ENCODE assay signal across 28 cellular contexts in the genomic region with DNA sequence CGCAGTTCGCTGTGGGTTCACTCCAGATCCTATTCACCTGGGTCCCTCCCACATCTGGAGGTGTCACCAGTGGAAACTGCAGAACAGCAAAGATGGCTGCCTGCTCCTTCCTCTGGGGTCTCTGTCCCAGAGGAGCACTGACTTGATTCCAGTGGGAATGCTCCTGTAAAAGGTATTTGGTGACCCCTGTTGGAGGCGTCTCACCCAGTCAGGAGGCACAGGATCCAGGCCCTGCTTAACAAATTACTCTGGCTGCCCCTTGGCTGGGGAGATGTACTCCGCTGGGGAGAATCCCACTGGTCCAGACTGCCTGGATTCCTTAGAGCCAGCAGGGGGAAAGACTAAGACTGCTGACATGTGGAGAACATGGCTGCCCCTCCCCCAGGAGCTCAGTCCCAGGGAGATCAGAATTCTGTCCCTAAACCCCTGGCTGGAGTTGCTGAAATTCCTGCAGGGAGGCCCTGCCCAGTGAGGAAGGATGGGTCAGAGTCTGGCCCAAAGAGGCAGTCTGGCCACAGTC.
"Had no signal": no experiment of that assay in that cellular context is flagged by ENCODE, and none has a peak within 500 bp of the region (broad histone marks: within the 10 kb centered on the region; RNA-seq: fewer than 3 reads in every experiment).

No MANE protein-coding gene starts in this region.

- H3K27ac ChIP-seq: ascending aorta, breast epithelium, cardiac muscle cell, colonic mucosa, foreskin keratinocyte, gastrocnemius medialis had no signal

- DNase-seq: activated CD4-positive, alpha-beta memory T cell treated with anti-CD3 and anti-CD28 coated beads for 36 hours; activated CD4-positive, alpha-beta T cell treated with anti-CD3 and anti-CD28 coated beads for 36 hours; activated CD4-positive, alpha-beta T cell treated with anti-CD3 and anti-CD28 coated beads, Interleukin-2, amount 10 ng/mL, durations not matched to agents 24 days and 14 days; activated CD4-positive, CD25-positive, alpha-beta regulatory T cell; activated CD4-positive, CD25-positive, alpha-beta regulatory T cell treated with anti-CD3 and anti-CD28 coated beads, Interleukin-2, amount 50 U/mL, for 72 hours; activated CD8-positive, alpha-beta memory T cell treated with anti-CD3 and anti-CD28 coated beads, Interleukin-2, amount 10 ng/mL, durations not matched to agents 7 days and 5 days; activated CD8-positive, alpha-beta memory T cell treated with anti-CD3 and anti-CD28 coated beads, Interleukin-2, amount 50 U/mL, for 4 hours; activated CD8-positive, alpha-beta T cell treated with anti-CD3 and anti-CD28 coated beads, Interleukin-2, amount 10 ng/mL, durations not matched to agents 7 days and 5 days; activated gamma-delta T cell; activated naive CD4-positive, alpha-beta T cell; activated naive CD4-positive, alpha-beta T cell treated with anti-CD3 and anti-CD28 coated beads, Interleukin-2, amount 10 ng/mL, durations not matched to agents 7 days and 5 days; activated naive CD8-positive, alpha-beta T cell treated with anti-CD3 and anti-CD28 coated beads, Interleukin-2, amount 10 ng/mL, durations not matched to agents 7 days and 5 days; activated T-cell treated with anti-CD3 and anti-CD28 coated beads, Interleukin-2, amount 50 U/mL, for 1 hour; activated T-cell treated with anti-CD3 and anti-CD28 coated beads, Interleukin-2, amount 50 U/mL, for 48 hours; central memory CD4-positive, alpha-beta T cell; cerebellar nuclear complex; colonic mucosa; effector CD8-positive, alpha-beta T cell; foreskin keratinocyte; gastrocnemius medialis; glutamatergic neuron; T-helper 1 cell; T-helper 17 cell had no signal

- H3K4me1 ChIP-seq: ascending aorta, breast epithelium, colonic mucosa, foreskin keratinocyte, gastrocnemius medialis had no signal

- H3K4me3 ChIP-seq: ascending aorta, breast epithelium, cardiac muscle cell, colonic mucosa, gastrocnemius medialis had no signal

- H3K9me3 ChIP-seq: ascending aorta, colonic mucosa, gastrocnemius medialis had no signal

- H3K36me3 ChIP-seq: ascending aorta, breast epithelium, cardiac muscle cell, colonic mucosa, gastrocnemius medialis had no signal

- H3K27me3 ChIP-seq: ascending aorta, breast epithelium, cardiac muscle cell, colonic mucosa, foreskin keratinocyte, gastrocnemius medialis had no signal

- ATAC-seq: activated CD4-positive, alpha-beta T cell treated with anti-CD3 and anti-CD28 coated beads for 36 hours; activated CD8-positive, alpha-beta memory T cell treated with anti-CD3 and anti-CD28 coated beads, Interleukin-2, amount 10 ng/mL, durations not matched to agents 7 days and 5 days; activated CD8-positive, alpha-beta T cell treated with anti-CD3 and anti-CD28 coated beads, Interleukin-2, amount 10 ng/mL, durations not matched to agents 7 days and 5 days; activated naive CD4-positive, alpha-beta T cell treated with anti-CD3 and anti-CD28 coated beads, Interleukin-2, amount 50 U/mL, for 72 hours; esophagus mucosa; foreskin keratinocyte; gastrocnemius medialis; T-helper 17 cell had no signal
